ENCODE assay signal across 12 cellular contexts in the genomic region with DNA sequence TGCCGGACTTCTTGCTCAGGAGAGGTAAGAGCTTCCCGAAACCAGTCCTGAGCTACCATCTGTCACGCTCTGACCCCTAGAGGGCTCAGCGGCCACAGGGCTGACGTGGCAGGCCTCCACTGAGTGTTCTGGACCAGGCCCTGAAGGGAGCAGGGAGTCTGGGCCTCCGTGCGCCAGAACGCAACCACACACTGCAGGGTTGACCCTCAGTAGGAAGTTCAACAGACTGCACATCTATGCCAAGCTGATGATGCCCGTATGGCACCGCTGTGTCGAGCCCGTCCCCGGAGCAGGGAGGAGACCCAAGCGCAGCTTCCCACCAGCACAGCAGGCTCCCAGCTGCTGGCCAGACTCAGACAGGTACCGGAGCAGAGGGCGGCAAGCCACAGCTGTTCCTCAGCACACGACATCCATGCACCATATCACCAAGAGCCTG. TPM values are rescaled to one million over a fixed set of nuclear protein-coding genes. Genes with fewer than 3 reads are reported as not detected.
DNase-seq lines count a peak whose midpoint lies in the region; ATAC-seq, FAIRE-seq and TF ChIP-seq lines count a peak whose summit lies in the region.
"Had no signal": no experiment of that assay in that cellular context is flagged by ENCODE, and none has a peak within 500 bp of the region (broad histone marks: within the 10 kb centered on the region; RNA-seq: fewer than 3 reads in every experiment).

No MANE protein-coding gene starts in this region.

- POLR2A ChIA-PET in K562 (lab: Yijun Ruan, JAX) = interaction anchor here (0.6 kb wide), 1 partner anchor 94 kb away, joined by 3 read pairs; no protein-coding TSS in a partner anchor

- peak; percentile 13; the same call in 1 of the 2 replicates for TF ChIP-seq CTCF in 22Rv1 (IDR thresholded peaks at IDR 0.05)
- TF ChIP-seq CTCF in GM23338 (conservative IDR thresholded peaks at IDR 0.05; ENCODE audit: low read depth in 2 of 2) = peak; percentile 25 to 57; a peak in 2 of 4 replicates
- TF ChIP-seq CTCF in K562 (IDR thresholded peaks at IDR 0.05 in 2 of 3, conservative IDR thresholded peaks at IDR 0.05 in 1 of 3; ENCODE audit: insufficient read depth in 2 of 3, low read depth in 1 of 3, low read length in 3 of 3) = peak; percentile 28 to 47 (median 35); a peak in 5 of 6 replicates
- TF ChIP-seq CTCF in hepatocyte (IDR thresholded peaks at IDR 0.05; ENCODE audit: poor library complexity) = no peak

- intact Hi-C loops in K562 (cut with micrococcal nuclease) = no loop called here

- H3K9me3 ChIP-seq in K562 (replicated peaks; ENCODE audit: control insufficient read depth, insufficient read depth, low read depth, low read length) = no peaks in the 10 kb centered on the region
- no peaks in the 10 kb centered on the region for H3K9me3 ChIP-seq in hepatocyte (ENCODE audit: low read depth)

- CTCF ChIA-PET in K562 (lab: Yijun Ruan, JAX; ENCODE audit: low intra/inter-chr PET ratio) = no interaction called here

- no TSS peak for BruUV-seq in K562 (replicated peaks; lab: Mats Ljungman, UMichigan)

- H3K4me1 ChIP-seq in GM23338 (ENCODE audit: insufficient read depth) (no peaks in the 10 kb centered on the region), K562 (replicated peaks in 1 of 2; ENCODE audit: control insufficient read depth in 2 of 2, insufficient read depth in 2 of 2, low read length in 2 of 2) (peaks cover 3 to 40% of the 10 kb centered on the region in 2 experiments; a peak in 4 of 5 replicates), hepatocyte (ENCODE audit: insufficient read depth) (no peaks in the 10 kb centered on the region)

- no peak overlapping the region for H3K4me3 ChIP-seq in GM23338
- H3K4me3 ChIP-seq in K562 = no peak overlapping the region
- no peak overlapping the region for H3K4me3 ChIP-seq in hepatocyte

- H3K36me3 ChIP-seq in GM23338 (ENCODE audit: insufficient read depth) (no peaks in the 10 kb centered on the region), K562 (ENCODE audit: control insufficient read depth, insufficient read depth, low read length) (no peaks in the 10 kb centered on the region), hepatocyte (replicated peaks; ENCODE audit: insufficient read depth, low read depth) (no peaks in the 10 kb centered on the region)

- H3K9me2 ChIP-seq in GM23338 (ENCODE audit: insufficient read depth) (no peaks in the 10 kb centered on the region), hepatocyte (replicated peaks; ENCODE audit: insufficient read depth) (no peaks in the 10 kb centered on the region)

- TF ChIP-seq EP300 in K562 (IDR thresholded peaks at IDR 0.05; ENCODE audit: low read length) = no peak

- H3K4me2 ChIP-seq in GM23338 = no peak overlapping the region
- no peak overlapping the region for H3K4me2 ChIP-seq in K562 (ENCODE audit: insufficient read depth, low read length)
- no peak overlapping the region for H3K4me2 ChIP-seq in hepatocyte

- peak in 1 of 2 experiments; percentile 39; a peak in 2 of 4 replicates for TF ChIP-seq RAD21 in K562 (CRISPR knock-in tag; conservative IDR thresholded peaks at IDR 0.05 in 1 of 2, IDR thresholded peaks at IDR 0.05 in 1 of 2)

- H3K27ac ChIP-seq in 22Rv1 = no peak overlapping the region
- H3K27ac ChIP-seq in GM23338 (ENCODE audit: low read depth) = no peak overlapping the region
- no peak overlapping the region for H3K27ac ChIP-seq in K562 (ENCODE audit: extremely low read depth, low read depth, low read length)
- H3K27ac ChIP-seq in hepatocyte = no peak overlapping the region
- H3K27ac ChIP-seq: RWPE1 had no signal

- H3K79me2 ChIP-seq in GM23338 (replicated peaks; ENCODE audit: insufficient read depth) = no peaks in the 10 kb centered on the region
- H3K79me2 ChIP-seq in K562 (ENCODE audit: control insufficient read depth, insufficient read depth, low read length) = no peaks in the 10 kb centered on the region
- no peaks in the 10 kb centered on the region for H3K79me2 ChIP-seq in hepatocyte

- H2AFZ ChIP-seq in GM23338 (no peak overlapping the region), K562 (ENCODE audit: low read depth, low read length) (no peak overlapping the region), hepatocyte (no peak overlapping the region)

- H3K4me3 Mint-ChIP-seq in GM23338 = no peak overlapping the region
- H3K4me3 Mint-ChIP-seq: activated naive CD8-positive, alpha-beta T cell treated with anti-CD3 and anti-CD28 coated beads for 36 hours; stimulated activated memory B cell treated with anti-CD40 and anti-IgM and Interleukin-4, amounts not matched to agents 10 μg/mL and 1 μg/mL and 100 μg/mL, for 72 hours had no signal

- peaks cover 8% of the 10 kb centered on the region for H3K27me3 Mint-ChIP-seq in GM23338 (ENCODE audit: insufficient read depth, low read depth, poor library complexity)
- H3K27me3 Mint-ChIP-seq: activated naive CD8-positive, alpha-beta T cell treated with anti-CD3 and anti-CD28 coated beads for 36 hours had no signal

- 20% methylated on average over 16 of the region's 17 CpGs for WGBS in K562 (ENCODE audit: insufficient coverage, low coverage, missing lambda C conversion rate)
- 85% methylated on average over 17 of the region's 17 CpGs for WGBS in hepatocyte (ENCODE audit: low lambda C conversion rate, missing lambda C conversion rate)

- TF ChIP-seq POLR2A in K562 (conservative IDR thresholded peaks at IDR 0.05) = no peak

- DNase-seq in GM23338 (ENCODE audit: low spot score) = peak; percentile 52
- DNase-seq in K562 (ENCODE audit: extremely low read depth in 1 of 4, low spot score in 3 of 4) = peak in 3 of 4 experiments; percentile 40 to 54 (median 54)
- DNase-seq in mesenteric fat pad (ENCODE audit: low spot score) = peak; percentile 67
- no peak for DNase-seq in hepatocyte (ENCODE audit: low spot score)
- DNase-seq in activated gamma-delta T cell treated with Interleukin-2 at 50 U/mL for 16 hours = no peak
- DNase-seq in RKO (ENCODE audit: low spot score) = no peak
- DNase-seq: activated naive CD8-positive, alpha-beta T cell treated with anti-CD3 and anti-CD28 coated beads for 36 hours; hypothalamus had no signal

- ATAC-seq in GM23338 (peak; percentile 75), K562 (peak; percentile 75), GM21576 (IDR thresholded peaks at IDR 0.05; ENCODE audit: unreplicated experiment) (no peak)
- ATAC-seq: stimulated activated memory B cell treated with anti-CD40 and anti-IgM and Interleukin-4, amounts not matched to agents 10 μg/mL and 1 μg/mL and 100 μg/mL, for 72 hours had no signal

- no peaks in the 10 kb centered on the region for H3K36me3 Mint-ChIP-seq in GM23338 (ENCODE audit: low read depth)
- H3K36me3 Mint-ChIP-seq: activated naive CD8-positive, alpha-beta T cell treated with anti-CD3 and anti-CD28 coated beads for 36 hours; stimulated activated memory B cell treated with anti-CD40 and anti-IgM and Interleukin-4, amounts not matched to agents 10 μg/mL and 1 μg/mL and 100 μg/mL, for 72 hours had no signal

- no peaks in the 10 kb centered on the region for H3F3A ChIP-seq in GM23338 (replicated peaks; ENCODE audit: low read depth)

- no peaks in the 10 kb centered on the region for H3K9me3 Mint-ChIP-seq in GM23338
- H3K9me3 Mint-ChIP-seq: activated naive CD8-positive, alpha-beta T cell treated with anti-CD3 and anti-CD28 coated beads for 36 hours; stimulated activated memory B cell treated with anti-CD40 and anti-IgM and Interleukin-4, amounts not matched to agents 10 μg/mL and 1 μg/mL and 100 μg/mL, for 72 hours had no signal

- in situ Hi-C loops in K562 (cut with MboI) = no loop called here

- H3K27me3 ChIP-seq in GM23338 (ENCODE audit: insufficient read depth) = no peaks in the 10 kb centered on the region
- peaks cover 39 to 91% of the 10 kb centered on the region in 2 experiments; a peak in 4 of 5 replicates for H3K27me3 ChIP-seq in K562 (ENCODE audit: control insufficient read depth in 2 of 2, insufficient read depth in 2 of 2, low read length in 2 of 2)
- H3K27me3 ChIP-seq in hepatocyte = no peaks in the 10 kb centered on the region

- H4K20me1 ChIP-seq in GM23338 (replicated peaks; ENCODE audit: insufficient read depth) (no peaks in the 10 kb centered on the region), K562 (replicated peaks; ENCODE audit: control insufficient read depth, insufficient read depth, low read length) (peaks cover 9% of the 10 kb centered on the region), hepatocyte (ENCODE audit: insufficient read depth, poor library complexity, severe bottlenecking) (no peaks in the 10 kb centered on the region)

- FAIRE-seq in K562 (lab: Jason Lieb, UNC) = no peak

- H3K4me1 Mint-ChIP-seq in GM23338 = peaks cover 8% of the 10 kb centered on the region; the same call in 2 of the 3 replicates
- H3K4me1 Mint-ChIP-seq: activated naive CD8-positive, alpha-beta T cell treated with anti-CD3 and anti-CD28 coated beads for 36 hours had no signal

- no peak overlapping the region for H3K9ac ChIP-seq in K562 (ENCODE audit: insufficient read depth in 1 of 2, low read depth in 2 of 2, low read length in 2 of 2)

- no peaks in the 10 kb centered on the region for H3K9me1 ChIP-seq in K562 (ENCODE audit: control insufficient read depth, insufficient read depth, low read length)

- H3K27ac Mint-ChIP-seq in GM23338 = no peak overlapping the region
- H3K27ac Mint-ChIP-seq: activated naive CD8-positive, alpha-beta T cell treated with anti-CD3 and anti-CD28 coated beads for 36 hours; stimulated activated memory B cell treated with anti-CD40 and anti-IgM and Interleukin-4, amounts not matched to agents 10 μg/mL and 1 μg/mL and 100 μg/mL, for 72 hours had no signal

RNA-seq across cellular contexts. Expression of a gene that starts 39.2 kb away (rescaled TPM):
- not detected in 2 replicates for total RNA-seq in GM23338 (2014; rRNA removed; shearing (Covaris generic))
- polyA plus RNA-seq in GM23338 (2016; fragmentation: Nextera tagmentation; extraction: Ambion mirVana) (not detected in 2 replicates), K562 (2011; rRNA removed) (0.04 and 0.12 TPM in 2 replicates), K562 (2014; fragmentation: Illumina TruSeq; extraction: Trizol) (0.07 and 0.10 TPM in 2 replicates), K562 (2014; fragmentation: Nextera tagmentation; extraction: Ambion mirVana) (not detected), K562 (2014; rRNA removed) (0.05 and 0.08 TPM in 2 replicates), hepatocyte (1.7 TPM in 1 of 2 replicates, not detected in the other)
- 0.23 TPM in 1 of 2 replicates, not detected in the other for total RNA-seq in K562 (2011; cell fraction: chromatin; rRNA removed; ENCODE audit: low replicate concordance)
- 0.26 and 0.50 TPM in 2 replicates for total RNA-seq in K562 (2011; cell fraction: nucleolus; rRNA removed)
- not detected in 2 replicates for total RNA-seq in K562 (2011; cell fraction: nucleoplasm; rRNA removed)
- total RNA-seq in K562 (2014; rRNA removed) (0.09 and 0.16 TPM in 2 replicates), K562 (2014; rRNA removed; fragmentation: Illumina TruSeq; extraction: Trizol) (not detected in 2 replicates), K562 (2015; rRNA removed; fragmentation: Illumina TruSeq; extraction: Trizol) (0.04 TPM in 2 replicates), K562 (2021) (0.29 TPM in 1 of 2 replicates, not detected in the other), mesenteric fat pad (1.2 TPM), hepatocyte (0.37 TPM in 1 of 2 replicates, not detected in the other)
- polyA plus RNA-seq in K562 (2011; cell fraction: cytosol; rRNA removed) = 0.04 and 0.13 TPM in 2 replicates
- 0.10 and 0.18 TPM in 2 replicates for polyA plus RNA-seq in K562 (2011; cell fraction: nucleus; rRNA removed)
- 0.09 and 0.18 TPM in 2 replicates for polyA plus RNA-seq in K562 (2012)
- not detected in 2 replicates for polyA minus RNA-seq in K562 (2011; rRNA and poly(A)+ RNA removed)
- not detected in 2 replicates for polyA minus RNA-seq in K562 (2011; cell fraction: cytosol; rRNA and poly(A)+ RNA removed)
- polyA minus RNA-seq in K562 (2011; cell fraction: nucleus; rRNA and poly(A)+ RNA removed) = not detected in 2 replicates

Comparison
In these comparisons a context has a peak if more than half of its experiments do, and no peak if none do; other contexts are left out.
1. DNase-seq: peak in GM23338 (single experiment), K562 (3 of 4) and mesenteric fat pad (single experiment); none in hepatocyte (single experiment), activated gamma-delta T cell treated with Interleukin-2 at 50 U/mL for 16 hours (single experiment) and RKO (single experiment).